Comparison of ENCODE assay signal across 19 cellular contexts in genomic region chr1:3744646-3745045, GRCh38. TPM values are rescaled to one million over a fixed set of nuclear protein-coding genes. Genes with fewer than 3 reads are reported as not detected.
DNase-seq lines count a peak whose midpoint lies in the region; ATAC-seq and TF ChIP-seq lines count a peak whose summit lies in the region.
"Had no signal": no experiment of that assay in that cellular context is flagged by ENCODE, and none has a peak within 500 bp of the region (broad histone marks: within the 10 kb centered on the region; RNA-seq: fewer than 3 reads in every experiment).

No MANE protein-coding gene starts in this region.

- H3K9me3 Mint-ChIP-seq in H9, result no peaks in the 10 kb centered on the region
- no peaks in the 10 kb centered on the region for H3K9me3 Mint-ChIP-seq in activated T-helper 1 cell treated with anti-CD3 and anti-CD28 coated beads, Interleukin-12 subunit alpha, Interleukin-12 subunit beta, Interleukin-2, Interleukin-4 antibody, amounts not matched to agents 30 ng/mL and 10 ng/mL and 1 ng/mL, durations not matched to agents 14 hours and 24 hours and 36 hours
- H3K9me3 Mint-ChIP-seq: CD4-positive, alpha-beta T cell had no signal

- H3K27me3 ChIP-seq in H9 (ENCODE audit: insufficient read depth, low read length), result no peaks in the 10 kb centered on the region
- H3K27me3 ChIP-seq in psoas muscle (ENCODE audit: insufficient read depth in 3 of 3, low read length in 2 of 3), result no peaks in the 10 kb centered on the region
- no peaks in the 10 kb centered on the region for H3K27me3 ChIP-seq in breast epithelium

- no peak overlapping the region for H2AK5ac ChIP-seq in H9 (ENCODE audit: insufficient read length, low read length)

- peak overlapping the region; percentile 92 to 95; a peak in 2 of 5 replicates for H3K4me3 Mint-ChIP-seq in H9
- H3K4me3 Mint-ChIP-seq in activated T-helper 1 cell treated with anti-CD3 and anti-CD28 coated beads, Interleukin-12 subunit alpha, Interleukin-12 subunit beta, Interleukin-2, Interleukin-4 antibody, amounts not matched to agents 30 ng/mL and 10 ng/mL and 1 ng/mL, durations not matched to agents 14 hours and 24 hours and 36 hours, result peak overlapping the region; percentile 84

- peaks cover 1% of the 10 kb centered on the region; the same call in 1 of the 2 replicates for H3K27me3 Mint-ChIP-seq in H9 (ENCODE audit: low read depth)
- peaks cover 2% of the 10 kb centered on the region for H3K27me3 Mint-ChIP-seq in activated T-helper 1 cell treated with anti-CD3 and anti-CD28 coated beads, Interleukin-12 subunit alpha, Interleukin-12 subunit beta, Interleukin-2, Interleukin-4 antibody, amounts not matched to agents 30 ng/mL and 10 ng/mL and 1 ng/mL, durations not matched to agents 14 hours and 24 hours and 36 hours (ENCODE audit: insufficient read depth)
- H3K27me3 Mint-ChIP-seq: CD4-positive, alpha-beta T cell had no signal

- no CpG with 5 or more reads among the region's 10 CpGs for WGBS in H9 (ENCODE audit: extremely low coverage, insufficient read length, low lambda C conversion rate)
- WGBS in psoas muscle, 3 donors, result 91 to 95% (median 92%) methylated on average over 10 of the region's 10 CpGs

- H3K23me2 ChIP-seq in H9 (ENCODE audit: insufficient read length, low read depth, low read length, poor library complexity, severe bottlenecking), result peaks cover 11% of the 10 kb centered on the region

- no peak for DNase-seq in H9
- no peak for DNase-seq in activated T-helper 1 cell treated with anti-CD3 and anti-CD28 coated beads, Interleukin-12 subunit alpha, Interleukin-12 subunit beta, Interleukin-2, Interleukin-4 antibody, amounts not matched to agents 30 ng/mL and 10 ng/mL and 1 ng/mL, durations not matched to agents 14 hours and 24 hours and 36 hours (ENCODE audit: low spot score)
- peak in 1 of 2 donors; percentile 48 for DNase-seq in psoas muscle
- DNase-seq in iPS-NIHi7 (ENCODE audit: extremely low spot score), result no peak
- no peak for DNase-seq in NCI-H345 (lab: John Stamatoyannopoulos, UW)
- DNase-seq in breast epithelium (ENCODE audit: low spot score in 2 of 2), result no peak
- no peak for DNase-seq in GM10248 (ENCODE audit: extremely low spot score)
- DNase-seq: Calu3; CD4-positive, alpha-beta T cell; Karpas-422; NCI-H1417; NCI-H1930; NCI-H2171 treated with DMSO at 0.1 percent for 48 hours; NCI-H510A; RPMI8226; SJCRH30 had no signal

- no peak overlapping the region for H2BK120ac ChIP-seq in H9 (ENCODE audit: low read depth, low read length, poor library complexity, severe bottlenecking)

- H3K79me1 ChIP-seq in H9 (ENCODE audit: insufficient read depth, low read depth, low read length, poor library complexity, severe bottlenecking), result no peaks in the 10 kb centered on the region

- H3K27ac ChIP-seq in H9 (ENCODE audit: insufficient read length, low read depth, low read length) (no peak overlapping the region), psoas muscle (no peak overlapping the region), breast epithelium (no peak overlapping the region)
- H3K27ac ChIP-seq: A549, SJCRH30 had no signal

- POLR2A ChIA-PET in GM10248 (lab: Yijun Ruan, JAX), result no interaction called here

- TF ChIP-seq CTCF in H9 (conservative IDR thresholded peaks at IDR 0.05) (no peak), psoas muscle (IDR thresholded peaks at IDR 0.05) (no peak), breast epithelium (IDR thresholded peaks at IDR 0.05) (no peak), GM10248 (IDR thresholded peaks at IDR 0.05; ENCODE audit: control extremely low read depth, extremely low read depth, low read depth, missing control alignments) (no peak)

- TF ChIP-seq POLR2A in breast epithelium (IDR thresholded peaks at IDR 0.05), result no peak

- H4K8ac ChIP-seq in H9 (replicated peaks; ENCODE audit: insufficient read length, low read depth, low read length), result no peak overlapping the region

- H2BK5ac ChIP-seq in H9 (ENCODE audit: insufficient read length, low read length), result no peak overlapping the region

- peaks cover 2% of the 10 kb centered on the region; the same call in 1 of the 2 replicates for H3K79me2 ChIP-seq in H9 (ENCODE audit: insufficient read depth, low read length)

- no peak overlapping the region for H4K5ac ChIP-seq in H9 (ENCODE audit: insufficient read length, low read depth, low read length)

- H2BK20ac ChIP-seq in H9 (ENCODE audit: low read depth, low read length, poor library complexity, severe bottlenecking), result no peak overlapping the region

- H3K18ac ChIP-seq in H9 (ENCODE audit: insufficient read length, low read depth, low read length), result no peak overlapping the region

- intact Hi-C loops in activated T-helper 1 cell treated with anti-CD3 and anti-CD28 coated beads, Interleukin-12 subunit alpha, Interleukin-12 subunit beta, Interleukin-2, Interleukin-4 antibody, amounts not matched to agents 30 ng/mL and 10 ng/mL and 1 ng/mL, durations not matched to agents 14 hours and 24 hours and 36 hours (cut with micrococcal nuclease), result loop anchor here (5.0 to 10.0 kb wide), 2 partner anchors 120 to 1332 kb away; partner anchors contain the start of genes PEX10 and TPRG1L
- intact Hi-C loops in psoas muscle (cut with DNase I) (no loop called here), breast epithelium (cut with DNase I; ENCODE audit: low total_unique reads) (no loop called here)

- no peak overlapping the region for H3K27ac Mint-ChIP-seq in H9
- H3K27ac Mint-ChIP-seq in activated T-helper 1 cell treated with anti-CD3 and anti-CD28 coated beads, Interleukin-12 subunit alpha, Interleukin-12 subunit beta, Interleukin-2, Interleukin-4 antibody, amounts not matched to agents 30 ng/mL and 10 ng/mL and 1 ng/mL, durations not matched to agents 14 hours and 24 hours and 36 hours, result peak overlapping the region; percentile 40

- no peak overlapping the region for H4K91ac ChIP-seq in H9 (ENCODE audit: insufficient read length, low read depth, low read length)

- H2BK12ac ChIP-seq in H9 (ENCODE audit: insufficient read length, low read depth, low read length), result no peak overlapping the region

- no peak overlapping the region for H3K4ac ChIP-seq in H9 (ENCODE audit: low read depth, low read length)

- ATAC-seq in psoas muscle, result no peak
- ATAC-seq: A549 had no signal

- CTCF ChIA-PET in GM10248 (lab: Yijun Ruan, JAX), result no interaction called here

- no peak overlapping the region for H3T11ph ChIP-seq in H9 (ENCODE audit: low read length)

- peak overlapping the region; percentile 6; the same call in 1 of the 2 replicates for H3K4me3 ChIP-seq in iPS-18c (ENCODE audit: insufficient read depth, low read depth, low read length)
- peak overlapping the region; percentile 91 for H3K4me3 ChIP-seq in psoas muscle
- H3K4me3 ChIP-seq in breast epithelium, result no peak overlapping the region
- H3K4me3 ChIP-seq: A549, SJCRH30 had no signal

- H3K4me1 ChIP-seq in H9 (ENCODE audit: insufficient read depth, low read length) (peaks cover 5% of the 10 kb centered on the region; the same call in 1 of the 2 replicates), psoas muscle (peaks cover 22% of the 10 kb centered on the region), breast epithelium (no peaks in the 10 kb centered on the region)

- no peak overlapping the region for H3K23ac ChIP-seq in H9 (ENCODE audit: insufficient read length, low read depth, low read length)

- H3K9ac ChIP-seq in H9 (ENCODE audit: extremely low read depth, insufficient read length, low read length), result no peak overlapping the region

- no peak overlapping the region for H3K4me2 ChIP-seq in H9 (ENCODE audit: insufficient read depth, insufficient read length, low read length)
- H3K4me2 ChIP-seq: A549 had no signal

- H3K56ac ChIP-seq in H9 (ENCODE audit: insufficient read length, low read depth, low read length), result no peak overlapping the region

- no peaks in the 10 kb centered on the region for H3K9me3 ChIP-seq in H9 (ENCODE audit: control insufficient read depth, low read depth, low read length)
- H3K9me3 ChIP-seq in iPS-18c (ENCODE audit: control insufficient read depth, insufficient read depth, low read length), result no peaks in the 10 kb centered on the region
- H3K9me3 ChIP-seq in psoas muscle, result no peaks in the 10 kb centered on the region
- H3K9me3 ChIP-seq in breast epithelium, result no peaks in the 10 kb centered on the region
- H3K9me3 ChIP-seq: A549, SJCRH30 had no signal

- peaks cover 18 to 19% of the 10 kb centered on the region in 2 experiments for H3K4me1 Mint-ChIP-seq in H9
- H3K4me1 Mint-ChIP-seq in activated T-helper 1 cell treated with anti-CD3 and anti-CD28 coated beads, Interleukin-12 subunit alpha, Interleukin-12 subunit beta, Interleukin-2, Interleukin-4 antibody, amounts not matched to agents 30 ng/mL and 10 ng/mL and 1 ng/mL, durations not matched to agents 14 hours and 24 hours and 36 hours (ENCODE audit: low read depth), result peaks cover 31% of the 10 kb centered on the region

- H3K14ac ChIP-seq in H9 (ENCODE audit: insufficient read depth, low read length), result no peak overlapping the region

- no peak overlapping the region for H2BK15ac ChIP-seq in H9 (ENCODE audit: low read depth, low read length)

- H3K36me3 Mint-ChIP-seq in H9 (ENCODE audit: insufficient read depth in 1 of 3, low read depth in 3 of 3), result peaks cover 24 to 43% (median 38%) of the 10 kb centered on the region in 3 experiments; a peak in 6 of 7 replicates
- peaks cover 2% of the 10 kb centered on the region for H3K36me3 Mint-ChIP-seq in activated T-helper 1 cell treated with anti-CD3 and anti-CD28 coated beads, Interleukin-12 subunit alpha, Interleukin-12 subunit beta, Interleukin-2, Interleukin-4 antibody, amounts not matched to agents 30 ng/mL and 10 ng/mL and 1 ng/mL, durations not matched to agents 14 hours and 24 hours and 36 hours (ENCODE audit: low read depth)

- H3K36me3 ChIP-seq in psoas muscle (ENCODE audit: insufficient read depth in 1 of 2, low read depth in 1 of 2) (peaks cover 0 to 33% of the 10 kb centered on the region in 2 donors), breast epithelium (peaks cover 8% of the 10 kb centered on the region)
- H3K36me3 ChIP-seq: SJCRH30 had no signal

- peaks cover 5% of the 10 kb centered on the region for H4K20me1 ChIP-seq in H9 (ENCODE audit: control insufficient read depth, insufficient read depth, insufficient read length)

- no peak overlapping the region for H2AFZ ChIP-seq in H9 (ENCODE audit: low read length)

RNA-seq across cellular contexts. Expression of gene CCDC27, which starts 7.6 kb away (rescaled TPM):
- total RNA-seq in H9 (2021) (not detected in 2 replicates), psoas muscle (under 1 TPM in 2 of 4 donors, not detected in 2; 0.16 to 0.17 TPM), breast epithelium (not detected)
- not detected in 2 replicates for total RNA-seq in activated T-helper 1 cell treated with anti-CD3 and anti-CD28 coated beads, Interleukin-12 subunit alpha, Interleukin-12 subunit beta, Interleukin-2, Interleukin-4 antibody, amounts not matched to agents 30 ng/mL and 10 ng/mL and 1 ng/mL, durations not matched to agents 14 hours and 24 hours and 36 hours
- polyA plus RNA-seq in psoas muscle, result under 1 TPM in 2 of 3 donors, not detected in 1; 0.03 to 0.04 TPM
- total RNA-seq: Calu3; CD4-positive, alpha-beta T cell; G401; SJCRH30 had no signal
- polyA plus RNA-seq: A549 had no signal

RNA-seq across cellular contexts. Expression of gene SMIM1, which starts 27.9 kb away (rescaled TPM):
- total RNA-seq in H9 (2021), result 5.3 and 7.3 TPM in 2 replicates
- 1.0 and 1.2 TPM in 2 replicates for total RNA-seq in activated T-helper 1 cell treated with anti-CD3 and anti-CD28 coated beads, Interleukin-12 subunit alpha, Interleukin-12 subunit beta, Interleukin-2, Interleukin-4 antibody, amounts not matched to agents 30 ng/mL and 10 ng/mL and 1 ng/mL, durations not matched to agents 14 hours and 24 hours and 36 hours
- total RNA-seq in psoas muscle, result 1 to 10 TPM; 1.1 to 2.1 (median 1.5) TPM
- 1 to 10 TPM in 1 of 3 donors, under 1 TPM in 2; 0.57 to 1.4 (median 0.60) TPM for polyA plus RNA-seq in psoas muscle
- total RNA-seq in breast epithelium, result 1 to 10 TPM; 1.3 to 4.7 (median 4.6) TPM
- total RNA-seq: SJCRH30 had no signal

RNA-seq across cellular contexts. Expression of gene LRRC47, which starts 51.7 kb away (rescaled TPM):
- total RNA-seq in H9 (2021) (65.1 and 72.8 TPM in 2 replicates), psoas muscle (100 to 1,000 TPM in 1 of 4 donors, 10 to 100 TPM in 3; 93.9 to 126 (median 97.3) TPM), breast epithelium (10 to 100 TPM; 31.5 to 34.2 (median 34.2) TPM)
- total RNA-seq in activated T-helper 1 cell treated with anti-CD3 and anti-CD28 coated beads, Interleukin-12 subunit alpha, Interleukin-12 subunit beta, Interleukin-2, Interleukin-4 antibody, amounts not matched to agents 30 ng/mL and 10 ng/mL and 1 ng/mL, durations not matched to agents 14 hours and 24 hours and 36 hours, result 45.2 and 50.1 TPM in 2 replicates
- polyA plus RNA-seq in psoas muscle, result 10 to 100 TPM; 44.3 to 92.5 (median 57.6) TPM

Comparison
In these comparisons a context has a peak if more than half of its experiments do, and no peak if none do; other contexts are left out.
1. H3K4me3 ChIP-seq: peak in iPS-18c (single experiment) and psoas muscle (single experiment); none in breast epithelium (0 of 3).